ENCODE assay signal across 7 cellular contexts in genomic region chr7:22726345-22726848, GRCh38. TPM values are rescaled to one million over a fixed set of nuclear protein-coding genes. Genes with fewer than 3 reads are reported as not detected.
DNase-seq lines count a peak whose midpoint lies in the region; ATAC-seq and TF ChIP-seq lines count a peak whose summit lies in the region.

No MANE protein-coding gene starts in this region.

- H3K27ac Mint-ChIP-seq in GM23338: no peak overlapping the region
- H3K27ac Mint-ChIP-seq in T-cell: no peak overlapping the region

- H4K20me1 ChIP-seq in GM23338 (replicated peaks; ENCODE audit: insufficient read depth): no peaks in the 10 kb centered on the region

- H3K4me1 ChIP-seq in GM23338 (ENCODE audit: insufficient read depth): peaks cover 12% of the 10 kb centered on the region; the same call in 1 of the 2 replicates

- no peaks in the 10 kb centered on the region for H3K36me3 ChIP-seq in GM23338 (ENCODE audit: insufficient read depth)

- no peaks in the 10 kb centered on the region; the same call in 2 of the 3 replicates for H3K9me3 Mint-ChIP-seq in GM23338
- H3K9me3 Mint-ChIP-seq in T-cell: no peaks in the 10 kb centered on the region

- peak overlapping the region; percentile 63 for H3K4me2 ChIP-seq in GM23338

- no peaks in the 10 kb centered on the region for H3K36me3 Mint-ChIP-seq in GM23338 (ENCODE audit: low read depth)
- no peaks in the 10 kb centered on the region for H3K36me3 Mint-ChIP-seq in T-cell

- CTCF ChIA-PET in T-cell (lab: Charles Lee): interaction anchor here (0.6 to 6.3 kb wide), 19 partner anchors 8 to 761 kb away, joined by 3 to 102 read pairs (median 4); no protein-coding TSS in a partner anchor

- peak; percentile 71 for TF ChIP-seq CTCF in GM10266 (IDR thresholded peaks at IDR 0.05; ENCODE audit: control insufficient read depth, insufficient read depth, low read depth, missing control alignments)
- TF ChIP-seq CTCF in GM23338 (conservative IDR thresholded peaks at IDR 0.05; ENCODE audit: low read depth in 2 of 2): peak; percentile 72 to 85

- H2AFZ ChIP-seq in GM23338: no peak overlapping the region; the same call in 1 of the 2 replicates

- H3K9me2 ChIP-seq in GM23338 (ENCODE audit: insufficient read depth): peaks cover 6% of the 10 kb centered on the region; the same call in 1 of the 2 replicates

- no peaks in the 10 kb centered on the region; the same call in 1 of the 2 replicates for H3F3A ChIP-seq in GM23338 (replicated peaks; ENCODE audit: low read depth)

- no peak overlapping the region for H3K27ac ChIP-seq in GM23338 (ENCODE audit: low read depth)

- POLR2A ChIA-PET in T-cell (lab: Charles Lee): no interaction called here

- DNase-seq in GM10266 (ENCODE audit: extremely low spot score) (peak; percentile 65), GM23338 (ENCODE audit: low spot score) (peak; percentile 90), Kasumi-1 (lab: John Stamatoyannopoulos, UW) (peak; percentile 80 to 83), T-cell (peak in 32 of 34 experiments; percentile 4 to 46 (median 27)), astrocyte of the hippocampus (ENCODE audit: low read depth, low spot score) (peak; percentile 91), iris pigment epithelial cell (ENCODE audit: low read depth) (peak; percentile 88)
- DNase-seq in stimulated activated CD4-positive, alpha-beta T cell treated with anti-CD3 and anti-CD28 coated beads, Interleukin-15, amount 100 ng/mL, for 24 hours: peak; percentile 69

- peaks cover 27% of the 10 kb centered on the region for H3K4me1 Mint-ChIP-seq in GM23338
- H3K4me1 Mint-ChIP-seq in T-cell: peaks cover 18 to 29% (median 21%) of the 10 kb centered on the region in 3 donors

- peak overlapping the region; percentile 22; the same call in 1 of the 2 replicates for H3K4me3 ChIP-seq in GM23338

- H3K27me3 ChIP-seq in GM23338 (ENCODE audit: insufficient read depth): no peaks in the 10 kb centered on the region; the same call in 1 of the 2 replicates

- no peak overlapping the region for H3K4me3 Mint-ChIP-seq in GM23338
- peak overlapping the region; percentile 44 to 67 (median 65) for H3K4me3 Mint-ChIP-seq in T-cell

- H3K27me3 Mint-ChIP-seq in GM23338 (ENCODE audit: insufficient read depth, low read depth, poor library complexity): peaks cover 12% of the 10 kb centered on the region
- H3K27me3 Mint-ChIP-seq in T-cell: peaks cover 13 to 15% of the 10 kb centered on the region in 2 donors

- ATAC-seq in GM23338 (peak; percentile 90), T-cell (replicated peaks in 1 of 4) (peak; percentile 76 to 90 (median 80))

- no peaks in the 10 kb centered on the region for H3K79me2 ChIP-seq in GM23338 (replicated peaks; ENCODE audit: insufficient read depth)

TF ChIP-seq in GM23338, 12 proteins besides CTCF, POLR2A, EP300 and RAD21:
- TF ChIP-seq POLR2AphosphoS5 (IDR thresholded peaks at IDR 0.05; ENCODE audit: low read depth) (no peak), ZNF462 (CRISPR knock-in tag; IDR thresholded peaks at IDR 0.05) (peak; percentile 75), CREB1 (CRISPR knock-in tag; IDR thresholded peaks at IDR 0.05; ENCODE audit: low read depth) (0 out of 2 replicates have a peak, but pooled peaks have one; percentile 5)

RNA-seq across cellular contexts. Expression of gene IL6, which starts 0.6 kb away (rescaled TPM):
- not detected in 2 replicates for total RNA-seq in GM23338 (2014; rRNA removed; shearing (Covaris generic))
- polyA plus RNA-seq in GM23338 (2016; fragmentation: Nextera tagmentation; extraction: Ambion mirVana): 0.40 and 1.6 TPM in 2 replicates
- total RNA-seq in T-cell: 1 to 10 TPM in 1 of 5 donors, under 1 TPM in 1, not detected in 3; 0.68 to 1.2 TPM

Comparison
In these comparisons a context has a peak if more than half of its experiments do, and no peak if none do; other contexts are left out.
1. DNase-seq: peak in every context shown above with its lines; median percentile 91 in astrocyte of the hippocampus; 90 in GM23338; 88 in iris pigment epithelial cell; 82 in Kasumi-1; 69 in stimulated activated CD4-positive, alpha-beta T cell treated with anti-CD3 and anti-CD28 coated beads, Interleukin-15, amount 100 ng/mL, for 24 hours; 65 in GM10266; 27 in T-cell.